Comparison of ENCODE assay signal across 22 cellular contexts in genomic region chr7:50687096-50687495, GRCh38.
"Had no signal": no experiment of that assay in that cellular context is flagged by ENCODE, and none has a peak within 500 bp of the region (broad histone marks: within the 10 kb centered on the region; RNA-seq: fewer than 3 reads in every experiment).

No MANE protein-coding gene starts in this region.

- H3K4me1 Mint-ChIP-seq: activated naive CD8-positive, alpha-beta T cell treated with anti-CD3 and anti-CD28 coated beads, Interleukin-2, amount 10 ng/mL, durations not matched to agents 7 days and 5 days; activated T-helper 17 cell treated with anti-CD3 and anti-CD28 coated beads, Interleukin-2, amount 50 U/mL, for 72 hours had no signal

- H3K4me1 ChIP-seq: uterus had no signal

- H3K27me3 ChIP-seq: dorsolateral prefrontal cortex, heart left ventricle, tibial nerve, uterus had no signal

- DNase-seq: activated CD4-positive, alpha-beta T cell treated with anti-CD3 and anti-CD28 coated beads for 48 hours; activated CD4-positive, CD25-positive, alpha-beta regulatory T cell; activated CD8-positive, alpha-beta T cell treated with anti-CD3 and anti-CD28 coated beads for 36 hours; activated naive CD4-positive, alpha-beta T cell; activated naive CD8-positive, alpha-beta T cell treated with anti-CD3 and anti-CD28 coated beads, Interleukin-2, amount 10 ng/mL, durations not matched to agents 7 days and 5 days; activated T-cell treated with anti-CD3 and anti-CD28 coated beads, Interleukin-2, amount 50 U/mL, for 1 hour; amygdala; foreskin melanocyte; heart left ventricle; lower lobe of right lung; nephron progenitor cell; occipital lobe; posterior cingulate gyrus; stimulated activated naive CD8-positive, alpha-beta T cell treated with anti-CD3 and anti-CD28 coated beads, Interleukin-15, Interleukin-2, amounts not matched to agents 100 U/mL and 50 U/mL, for 24 hours; uterus had no signal

- H3K9me3 Mint-ChIP-seq: activated CD8-positive, alpha-beta T cell treated with anti-CD3 and anti-CD28 coated beads for 36 hours; activated naive CD8-positive, alpha-beta T cell treated with anti-CD3 and anti-CD28 coated beads, Interleukin-2, amount 10 ng/mL, durations not matched to agents 7 days and 5 days; activated T-helper 17 cell treated with anti-CD3 and anti-CD28 coated beads, Interleukin-2, amount 50 U/mL, for 72 hours; nephron progenitor cell had no signal

- ATAC-seq: activated CD8-positive, alpha-beta T cell treated with anti-CD3 and anti-CD28 coated beads for 36 hours; activated T-helper 17 cell treated with anti-CD3 and anti-CD28 coated beads, Interleukin-2, amount 50 U/mL, for 72 hours; stimulated activated naive CD8-positive, alpha-beta T cell treated with anti-CD3 and anti-CD28 coated beads, Interleukin-15, Interleukin-2, amounts not matched to agents 100 U/mL and 50 U/mL, for 24 hours had no signal

- H3K36me3 Mint-ChIP-seq: activated naive CD8-positive, alpha-beta T cell treated with anti-CD3 and anti-CD28 coated beads, Interleukin-2, amount 10 ng/mL, durations not matched to agents 7 days and 5 days had no signal

- H3K27ac ChIP-seq: epithelial cell of prostate, lower lobe of right lung, skin epidermis, tibial nerve, uterus had no signal

- H3K36me3 ChIP-seq: uterus had no signal

- H3K4me3 ChIP-seq: dorsolateral prefrontal cortex, heart left ventricle, lower lobe of right lung, skin epidermis, tibial nerve, uterus had no signal

- H3K4me3 Mint-ChIP-seq: activated CD8-positive, alpha-beta T cell treated with anti-CD3 and anti-CD28 coated beads for 36 hours; activated naive CD8-positive, alpha-beta T cell treated with anti-CD3 and anti-CD28 coated beads, Interleukin-2, amount 10 ng/mL, durations not matched to agents 7 days and 5 days; activated T-helper 17 cell treated with anti-CD3 and anti-CD28 coated beads, Interleukin-2, amount 50 U/mL, for 72 hours; mesothelial cell of epicardium; nephron progenitor cell had no signal

- H3K27ac Mint-ChIP-seq: activated CD8-positive, alpha-beta T cell treated with anti-CD3 and anti-CD28 coated beads for 36 hours; activated naive CD8-positive, alpha-beta T cell treated with anti-CD3 and anti-CD28 coated beads, Interleukin-2, amount 10 ng/mL, durations not matched to agents 7 days and 5 days; activated T-helper 17 cell treated with anti-CD3 and anti-CD28 coated beads, Interleukin-2, amount 50 U/mL, for 72 hours; mesothelial cell of epicardium; nephron progenitor cell had no signal

- FAIRE-seq: colon had no signal

- H3K9me3 ChIP-seq: heart left ventricle, lower lobe of right lung, tibial nerve, uterus had no signal

- H3K27me3 Mint-ChIP-seq: activated T-helper 17 cell treated with anti-CD3 and anti-CD28 coated beads, Interleukin-2, amount 50 U/mL, for 72 hours had no signal
